ENCODE assay signal across 23 cellular contexts in the genomic region with DNA sequence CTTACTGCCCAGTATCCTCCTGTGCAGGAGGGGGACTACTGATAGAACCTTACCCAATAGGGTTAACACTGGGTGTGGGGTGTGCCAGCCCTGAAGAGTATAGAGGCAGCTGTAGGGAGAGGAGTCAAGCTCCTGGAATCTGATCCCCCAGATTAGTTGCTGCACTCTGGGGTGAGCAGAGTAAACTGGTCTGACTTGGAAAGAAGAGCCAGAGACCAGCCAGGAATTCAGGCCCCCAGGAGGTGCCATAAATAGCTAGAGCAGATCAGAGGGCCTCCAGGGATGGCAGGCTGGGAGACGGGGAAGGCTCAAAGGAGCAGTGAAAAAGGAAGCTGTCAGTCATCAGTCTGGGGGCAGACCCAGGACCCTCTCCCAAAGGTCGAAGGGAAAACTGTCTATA. TPM values are rescaled to one million over a fixed set of nuclear protein-coding genes. Genes with fewer than 3 reads are reported as not detected.
DNase-seq lines count a peak whose midpoint lies in the region; ATAC-seq, FAIRE-seq and TF ChIP-seq lines count a peak whose summit lies in the region.
"Had no signal": no experiment of that assay in that cellular context is flagged by ENCODE, and none has a peak within 500 bp of the region (broad histone marks: within the 10 kb centered on the region; RNA-seq: fewer than 3 reads in every experiment).

No MANE protein-coding gene starts in this region.

- H4K20me1 ChIP-seq in OCI-LY7 (ENCODE audit: insufficient read depth, low read length) = no peaks in the 10 kb centered on the region

- peak; percentile 38; the same call in 1 of the 2 replicates for ATAC-seq in WTC11
- ATAC-seq: stimulated activated naive B cell treated with anti-CD40 and anti-IgM and Interleukin-4, amounts not matched to agents 10 μg/mL and 1 μg/mL and 100 μg/mL, for 72 hours had no signal

- H3K27me3 Mint-ChIP-seq in WTC11 (ENCODE audit: low read depth) (no peaks in the 10 kb centered on the region), neural crest cell (ENCODE audit: low read depth) (no peaks in the 10 kb centered on the region)
- H3K27me3 Mint-ChIP-seq: activated CD4-positive, alpha-beta memory T cell treated with anti-CD3 and anti-CD28 coated beads for 36 hours; central memory CD8-positive, alpha-beta T cell; stimulated activated naive B cell treated with anti-CD40 and anti-IgM and Interleukin-4, amounts not matched to agents 10 μg/mL and 1 μg/mL and 100 μg/mL, for 72 hours had no signal

- TF ChIP-seq POLR2A in prostate gland (IDR thresholded peaks at IDR 0.05) = no peak

- H3K36me3 ChIP-seq in left ventricle myocardium inferior = no peaks in the 10 kb centered on the region
- H3K36me3 ChIP-seq in prostate gland = no peaks in the 10 kb centered on the region
- no peaks in the 10 kb centered on the region for H3K36me3 ChIP-seq in OCI-LY7 (ENCODE audit: insufficient read depth, low read length)
- H3K36me3 ChIP-seq: sigmoid colon, thoracic aorta, WERI-Rb-1 had no signal

- H3K4me2 ChIP-seq in OCI-LY7 (ENCODE audit: low read length) = no peak overlapping the region

- no peaks in the 10 kb centered on the region for H3K79me2 ChIP-seq in OCI-LY7 (ENCODE audit: insufficient read depth, low read depth, low read length)

- peak; percentile 7 for DNase-seq in D341Med (ENCODE audit: low spot score)
- no peak for DNase-seq in WTC11 (ENCODE audit: low spot score)
- DNase-seq in left ventricle myocardium inferior = no peak
- no peak for DNase-seq in neural crest cell (ENCODE audit: low read depth, low spot score)
- no peak for DNase-seq in activated CD4-positive, alpha-beta T cell treated with anti-CD3 and anti-CD28 coated beads, Interleukin-2, amount 50 U/mL, for 4 hours
- no peak for DNase-seq in prostate gland (ENCODE audit: low spot score)
- no peak for DNase-seq in frontal cortex (ENCODE audit: low spot score in 2 of 2)
- no peak for DNase-seq in OCI-LY7 (ENCODE audit: low spot score)
- DNase-seq: activated CD4-positive, alpha-beta memory T cell treated with anti-CD3 and anti-CD28 coated beads for 36 hours; amniotic stem cell; foreskin melanocyte; NCI-H187; NCI-H446; sigmoid colon; stimulated activated naive B cell treated with anti-CD40 and anti-IgM and Interleukin-4, amounts not matched to agents 10 μg/mL and 1 μg/mL and 100 μg/mL, for 72 hours; WERI-Rb-1 had no signal

- H2AFZ ChIP-seq in OCI-LY7 (ENCODE audit: low read length) = no peak overlapping the region

- WGBS in prostate gland = 42% methylated on average over 2 of the region's 2 CpGs

- TF ChIP-seq CTCF in WTC11 (IDR thresholded peaks at IDR 0.05) = no peak
- no peak for TF ChIP-seq CTCF in left ventricle myocardium inferior (IDR thresholded peaks at IDR 0.05; ENCODE audit: borderline replicate concordance)
- no peak for TF ChIP-seq CTCF in neural crest cell (conservative IDR thresholded peaks at IDR 0.05)
- TF ChIP-seq CTCF in prostate gland (IDR thresholded peaks at IDR 0.05) = no peak
- no peak for TF ChIP-seq CTCF in OCI-LY7 (conservative IDR thresholded peaks at IDR 0.05; ENCODE audit: low read length)

- no peaks in the 10 kb centered on the region for H3K9me2 ChIP-seq in OCI-LY7 (ENCODE audit: insufficient read depth, low read length)

- H3K27ac Mint-ChIP-seq in WTC11 (no peak overlapping the region), neural crest cell (ENCODE audit: unreplicated experiment) (peak overlapping the region; percentile 87)
- H3K27ac Mint-ChIP-seq: activated CD4-positive, alpha-beta memory T cell treated with anti-CD3 and anti-CD28 coated beads for 36 hours; stimulated activated naive B cell treated with anti-CD40 and anti-IgM and Interleukin-4, amounts not matched to agents 10 μg/mL and 1 μg/mL and 100 μg/mL, for 72 hours had no signal

- H3K4me3 ChIP-seq in left ventricle myocardium inferior (no peak overlapping the region), prostate gland (no peak overlapping the region), OCI-LY7 (ENCODE audit: low read depth, low read length, poor library complexity, severe bottlenecking) (no peak overlapping the region)
- H3K4me3 ChIP-seq: sigmoid colon, thoracic aorta had no signal

- no peak for FAIRE-seq in frontal cortex (lab: Jason Lieb, UNC)
- FAIRE-seq: GM19239 had no signal

- H3K27ac ChIP-seq in left ventricle myocardium inferior (replicated peaks) = peak overlapping the region; percentile 76
- H3K27ac ChIP-seq in prostate gland = no peak overlapping the region
- no peak overlapping the region for H3K27ac ChIP-seq in OCI-LY7 (ENCODE audit: low read depth, low read length, poor library complexity, severe bottlenecking)
- H3K27ac ChIP-seq: sigmoid colon, thoracic aorta, WERI-Rb-1 had no signal

- H3K27me3 ChIP-seq in left ventricle myocardium inferior (ENCODE audit: low read depth) (no peaks in the 10 kb centered on the region), prostate gland (replicated peaks; ENCODE audit: insufficient read depth) (no peaks in the 10 kb centered on the region)
- H3K27me3 ChIP-seq: sigmoid colon had no signal

- CTCF ChIA-PET in WTC11 (lab: Charles Lee) (interaction anchor here (0.7 to 3.0 kb wide), 5 partner anchors 10 to 22 kb away, joined by 3 to 26 read pairs (median 3); partner anchors contain the start of gene UNC5CL), OCI-LY7 (lab: Charles Lee; ENCODE audit: unreplicated experiment) (no interaction called here)

- POLR2A ChIA-PET in WTC11 (lab: Charles Lee) = no interaction called here
- POLR2A ChIA-PET in OCI-LY7 (lab: Charles Lee) = interaction anchor here (0.6 to 0.8 kb wide), 2 partner anchors 12 to 77 kb away, joined by 3 read pairs; no protein-coding TSS in a partner anchor

- H3K4me1 ChIP-seq in left ventricle myocardium inferior (peaks cover 55% of the 10 kb centered on the region), prostate gland (replicated peaks) (no peaks in the 10 kb centered on the region), OCI-LY7 (ENCODE audit: insufficient read depth, low read length, poor library complexity, severe bottlenecking) (peaks cover 26% of the 10 kb centered on the region)

- H3K9me3 Mint-ChIP-seq in WTC11 (no peaks in the 10 kb centered on the region), neural crest cell (no peaks in the 10 kb centered on the region)
- H3K9me3 Mint-ChIP-seq: activated CD4-positive, alpha-beta memory T cell treated with anti-CD3 and anti-CD28 coated beads for 36 hours; central memory CD8-positive, alpha-beta T cell had no signal

- H3K36me3 Mint-ChIP-seq in WTC11 (no peaks in the 10 kb centered on the region), neural crest cell (ENCODE audit: low read depth) (no peaks in the 10 kb centered on the region)

- BruUV-seq in OCI-LY7 (replicated peaks; lab: Mats Ljungman, UMichigan) = no TSS peak

- H3K4me3 Mint-ChIP-seq in WTC11 = no peak overlapping the region
- no peak overlapping the region for H3K4me3 Mint-ChIP-seq in neural crest cell
- H3K4me3 Mint-ChIP-seq: activated CD4-positive, alpha-beta memory T cell treated with anti-CD3 and anti-CD28 coated beads for 36 hours; central memory CD8-positive, alpha-beta T cell; stimulated activated naive B cell treated with anti-CD40 and anti-IgM and Interleukin-4, amounts not matched to agents 10 μg/mL and 1 μg/mL and 100 μg/mL, for 72 hours had no signal

- intact Hi-C loops in left ventricle myocardium inferior (cut with micrococcal nuclease) (no loop called here), prostate gland (cut with DNase I) (no loop called here), OCI-LY7 (cut with micrococcal nuclease; ENCODE audit: unreplicated experiment) (no loop called here)

- H3K9me3 ChIP-seq in left ventricle myocardium inferior (replicated peaks) (no peaks in the 10 kb centered on the region), prostate gland (no peaks in the 10 kb centered on the region), OCI-LY7 (ENCODE audit: low read length) (no peaks in the 10 kb centered on the region)
- H3K9me3 ChIP-seq: sigmoid colon, thoracic aorta had no signal

- H3K4me1 Mint-ChIP-seq in WTC11 (peaks cover 23% of the 10 kb centered on the region), neural crest cell (peaks cover 23% of the 10 kb centered on the region)

TF ChIP-seq in WTC11, 78 proteins besides CTCF, POLR2A, EP300 and RAD21 (continues in another document):
- TF ChIP-seq ZBTB43 (CRISPR knock-in tag; IDR thresholded peaks at IDR 0.05) = no peak

RNA-seq across cellular contexts. Expression of gene APOBEC2, which starts 3.5 kb away (rescaled TPM):
- total RNA-seq in WTC11 (2021) (not detected in 3 replicates), left ventricle myocardium inferior (219 TPM), neural crest cell (not detected in 2 replicates), prostate gland (1 to 10 TPM in 1 of 2 donors, not detected in 1; 2.0 TPM), frontal cortex (not detected), OCI-LY7 (2022) (not detected in 2 replicates)
- not detected in 2 replicates for total RNA-seq in OCI-LY7 (2014; rRNA removed; shearing (Covaris generic))
- total RNA-seq: activated CD4-positive, alpha-beta memory T cell treated with anti-CD3 and anti-CD28 coated beads for 36 hours; epithelial cell of proximal tubule; H4; mononuclear cell; T-helper 2 cell treated with Interferon-gamma antibody and Interleukin-4, amounts not matched to agents 100 ng/mL and 5 ng/mL, for 36 hours; thoracic aorta had no signal

RNA-seq across cellular contexts. Expression of gene TSPO2, which starts 7.3 kb away (rescaled TPM):
- total RNA-seq in WTC11 (2021) (not detected in 3 replicates), left ventricle myocardium inferior (not detected), neural crest cell (not detected in 2 replicates), prostate gland (not detected), frontal cortex (0.82 TPM), OCI-LY7 (2022) (not detected in 2 replicates)
- total RNA-seq in OCI-LY7 (2014; rRNA removed; shearing (Covaris generic)) = not detected in 2 replicates
- total RNA-seq: activated CD4-positive, alpha-beta memory T cell treated with anti-CD3 and anti-CD28 coated beads for 36 hours; epithelial cell of proximal tubule; H4; mononuclear cell; sigmoid colon; T-helper 2 cell treated with Interferon-gamma antibody and Interleukin-4, amounts not matched to agents 100 ng/mL and 5 ng/mL, for 36 hours; thoracic aorta had no signal

RNA-seq across cellular contexts. Expression of gene UNC5CL, which starts 10.5 kb away (rescaled TPM):
- total RNA-seq in WTC11 (2021) (3.3 to 4.5 TPM (median 3.6 TPM) in 3 replicates), left ventricle myocardium inferior (0.27 TPM), neural crest cell (1.5 and 1.6 TPM in 2 replicates), prostate gland (1 to 10 TPM in 1 of 2 donors, under 1 TPM in 1; 0.46 to 1.6 TPM), frontal cortex (under 0.01 TPM), OCI-LY7 (2022) (0.49 and 0.63 TPM in 2 replicates)
- total RNA-seq in OCI-LY7 (2014; rRNA removed; shearing (Covaris generic)) = 0.62 and 0.85 TPM in 2 replicates

RNA-seq across cellular contexts. Expression of gene OARD1, which starts 22.6 kb away (rescaled TPM):
- total RNA-seq in WTC11 (2021) (33.7 to 37.0 TPM (median 36.5 TPM) in 3 replicates), left ventricle myocardium inferior (19.9 TPM), neural crest cell (32.8 and 32.9 TPM in 2 replicates), prostate gland (10 to 100 TPM; 22.9 to 27.2 TPM), frontal cortex (6.9 TPM), OCI-LY7 (2022) (41.6 and 47.9 TPM in 2 replicates)
- total RNA-seq in OCI-LY7 (2014; rRNA removed; shearing (Covaris generic)) = 19.5 and 21.0 TPM in 2 replicates

RNA-seq across cellular contexts. Expression of gene NFYA, which starts 23.2 kb away (rescaled TPM):
- 34.7 to 37.7 TPM (median 35.8 TPM) in 3 replicates for total RNA-seq in WTC11 (2021)
- 12.5 TPM for total RNA-seq in left ventricle myocardium inferior
- 59.7 and 61.4 TPM in 2 replicates for total RNA-seq in neural crest cell
- total RNA-seq in prostate gland = 10 to 100 TPM; 23.1 to 48.3 TPM
- 34.6 TPM for total RNA-seq in frontal cortex
- total RNA-seq in OCI-LY7 (2014; rRNA removed; shearing (Covaris generic)) = 23.5 and 29.5 TPM in 2 replicates
- 46.4 and 47.9 TPM in 2 replicates for total RNA-seq in OCI-LY7 (2022)

Comparison
In these comparisons a context has a peak if more than half of its experiments do, and no peak if none do; other contexts are left out.
1. RNA of gene APOBEC2, which starts 3.5 kb away (total RNA-seq): 219 TPM in left ventricle myocardium inferior (single experiment); 2.0 TPM in prostate gland, not detected in WTC11, not detected in neural crest cell, not detected in frontal cortex (single experiment) and not detected in OCI-LY7; every median in the first group is over 10 times any median in the second.